In genomic region chr19:33373701-33374405, GRCh38 we compare ENCODE assay signal across 1 cellular context.
A peak's percentile ranks its signal among the peaks of the same experiment; 100 is the strongest.
TF ChIP-seq lines count a peak whose summit lies in the region.

TSS of gene CEBPG (plus strand) at chr19:33373709. CDS start at chr19:33379240, 5,531 bp downstream.

TF ChIP-seq in HEK293, 187 proteins besides CTCF, POLR2A, EP300 and RAD21 (continued from another document):
- no peak for TF ChIP-seq ZBTB7A (tag by site-specific recombination; IDR thresholded peaks at IDR 0.05; ENCODE audit: low read depth)
- TF ChIP-seq ZNF629 (tag by site-specific recombination; IDR thresholded peaks at IDR 0.05) = peak; percentile 47; the same call in 1 of the 2 replicates
- peak; percentile 56; the same call in 1 of the 2 replicates for TF ChIP-seq ZNF549 (tag by site-specific recombination; IDR thresholded peaks at IDR 0.05)
- TF ChIP-seq REPIN1 (tag by site-specific recombination; IDR thresholded peaks at IDR 0.05; ENCODE audit: low read depth) = no peak; the same call in 1 of the 2 replicates
- TF ChIP-seq, protein P1, sequence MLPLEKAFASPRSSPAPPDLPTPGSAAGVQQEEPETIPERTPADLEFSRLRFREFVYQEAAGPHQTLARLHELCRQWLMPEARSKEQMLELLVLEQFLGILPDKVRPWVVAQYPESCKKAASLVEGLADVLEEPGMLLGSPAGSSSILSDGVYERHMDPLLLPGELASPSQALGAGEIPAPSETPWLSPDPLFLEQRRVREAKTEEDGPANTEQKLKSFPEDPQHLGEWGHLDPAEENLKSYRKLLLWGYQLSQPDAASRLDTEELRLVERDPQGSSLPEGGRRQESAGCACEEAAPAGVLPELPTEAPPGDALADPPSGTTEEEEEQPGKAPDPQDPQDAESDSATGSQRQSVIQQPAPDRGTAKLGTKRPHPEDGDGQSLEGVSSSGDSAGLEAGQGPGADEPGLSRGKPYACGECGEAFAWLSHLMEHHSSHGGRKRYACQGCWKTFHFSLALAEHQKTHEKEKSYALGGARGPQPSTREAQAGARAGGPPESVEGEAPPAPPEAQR (tag by site-specific recombination; IDR thresholded peaks at IDR 0.05) = peak; percentile 67
- TF ChIP-seq ZBTB44 (tag by site-specific recombination; IDR thresholded peaks at IDR 0.05) = peak; percentile 45; the same call in 1 of the 2 replicates
- no peak for TF ChIP-seq ZFP3 (tag by site-specific recombination; IDR thresholded peaks at IDR 0.05; ENCODE audit: low read depth)
- 0 out of 2 replicates have a peak, but pooled peaks have one; percentile 17 for TF ChIP-seq ZNF169 (tag by site-specific recombination; IDR thresholded peaks at IDR 0.05)
- TF ChIP-seq ZNF555 (tag by site-specific recombination; conservative IDR thresholded peaks at IDR 0.05) = no peak
- peak; percentile 70; the same call in 1 of the 2 replicates for TF ChIP-seq HOXA7 (CRISPR knock-in tag; IDR thresholded peaks at IDR 0.05; ENCODE audit: borderline replicate concordance)
- peak; percentile 54 for TF ChIP-seq ZNF677 (tag by site-specific recombination; IDR thresholded peaks at IDR 0.05)
- TF ChIP-seq, protein P2, sequence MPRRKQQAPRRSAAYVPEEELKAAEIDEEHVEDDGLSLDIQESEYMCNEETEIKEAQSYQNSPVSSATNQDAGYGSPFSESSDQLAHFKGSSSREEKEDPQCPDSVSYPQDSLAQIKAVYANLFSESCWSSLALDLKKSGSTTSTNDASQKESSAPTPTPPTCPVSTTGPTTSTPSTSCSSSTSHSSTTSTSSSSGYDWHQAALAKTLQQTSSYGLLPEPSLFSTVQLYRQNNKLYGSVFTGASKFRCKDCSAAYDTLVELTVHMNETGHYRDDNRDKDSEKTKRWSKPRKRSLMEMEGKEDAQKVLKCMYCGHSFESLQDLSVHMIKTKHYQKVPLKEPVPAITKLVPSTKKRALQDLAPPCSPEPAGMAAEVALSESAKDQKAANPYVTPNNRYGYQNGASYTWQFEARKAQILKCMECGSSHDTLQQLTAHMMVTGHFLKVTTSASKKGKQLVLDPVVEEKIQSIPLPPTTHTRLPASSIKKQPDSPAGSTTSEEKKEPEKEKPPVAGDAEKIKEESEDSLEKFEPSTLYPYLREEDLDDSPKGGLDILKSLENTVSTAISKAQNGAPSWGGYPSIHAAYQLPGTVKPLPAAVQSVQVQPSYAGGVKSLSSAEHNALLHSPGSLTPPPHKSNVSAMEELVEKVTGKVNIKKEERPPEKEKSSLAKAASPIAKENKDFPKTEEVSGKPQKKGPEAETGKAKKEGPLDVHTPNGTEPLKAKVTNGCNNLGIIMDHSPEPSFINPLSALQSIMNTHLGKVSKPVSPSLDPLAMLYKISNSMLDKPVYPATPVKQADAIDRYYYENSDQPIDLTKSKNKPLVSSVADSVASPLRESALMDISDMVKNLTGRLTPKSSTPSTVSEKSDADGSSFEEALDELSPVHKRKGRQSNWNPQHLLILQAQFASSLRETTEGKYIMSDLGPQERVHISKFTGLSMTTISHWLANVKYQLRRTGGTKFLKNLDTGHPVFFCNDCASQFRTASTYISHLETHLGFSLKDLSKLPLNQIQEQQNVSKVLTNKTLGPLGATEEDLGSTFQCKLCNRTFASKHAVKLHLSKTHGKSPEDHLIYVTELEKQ (tag by site-specific recombination; IDR thresholded peaks at IDR 0.05; ENCODE audit: borderline replicate concordance) = no peak
- TF ChIP-seq KLF10 (tag by site-specific recombination; IDR thresholded peaks at IDR 0.05) = peak; percentile 68
- TF ChIP-seq ZEB2 (tag by site-specific recombination; IDR thresholded peaks at IDR 0.05) = peak; percentile 90
- no peak for TF ChIP-seq ZNF19 (tag by site-specific recombination; IDR thresholded peaks at IDR 0.05; ENCODE audit: low read depth)
- TF ChIP-seq FEZF1 (tag by site-specific recombination; IDR thresholded peaks at IDR 0.05) = no peak
